23 cellular contexts compared by ENCODE assay signal in genomic region chr2:165147201-165148045, GRCh38. TPM values are rescaled to one million over a fixed set of nuclear protein-coding genes. Genes with fewer than 3 reads are reported as not detected.
"Had no signal": no experiment of that assay in that cellular context is flagged by ENCODE, and none has a peak within 500 bp of the region (broad histone marks: within the 10 kb centered on the region; RNA-seq: fewer than 3 reads in every experiment).

No MANE protein-coding gene starts in this region.

- ATAC-seq: activated T-cell treated with anti-CD3 and anti-CD28 coated beads, Interleukin-2, amount 50 U/mL, for 4 hours; natural killer cell treated with Interleukin-12 subunit alpha and Interleukin-12 subunit beta and Interleukin-15 and Interleukin-18, amount 100 ng/mL, for 72 hours; psoas muscle; right cardiac atrium; stimulated activated naive CD8-positive, alpha-beta T cell treated with anti-CD3 and anti-CD28 coated beads, Interleukin-15, amount 100 ng/mL, for 72 hours had no signal

- DNase-seq: activated B cell treated with CpG ODN at 0.5 μM for 24 hours; activated CD4-positive, alpha-beta T cell treated with anti-CD3 and anti-CD28 coated beads for 4 hours; activated CD4-positive, alpha-beta T cell treated with anti-CD3 and anti-CD28 coated beads, Interleukin-2, amount 50 U/mL, for 48 hours; activated CD8-positive, alpha-beta memory T cell treated with anti-CD3 and anti-CD28 coated beads, Interleukin-2, amount 50 U/mL, for 48 hours; activated naive CD4-positive, alpha-beta T cell; activated T-cell treated with anti-CD3 and anti-CD28 coated beads, Interleukin-2, amount 50 U/mL, for 4 hours; cortex of kidney; foreskin fibroblast; hippocampal formation; left ventricle myocardium inferior; ovary; psoas muscle; right cardiac atrium; stimulated activated CD4-positive, alpha-beta T cell treated with anti-CD3 and anti-CD28 coated beads, Interleukin-12 subunit alpha, Interleukin-12 subunit beta, amount 100 ng/mL, for 4 hours; stimulated activated CD4-positive, alpha-beta T cell treated with anti-CD3 and anti-CD28 coated beads, Interleukin-4, amount 100 ng/mL, for 4 hours; stimulated activated naive CD8-positive, alpha-beta T cell treated with anti-CD3 and anti-CD28 coated beads, Interleukin-15, amount 100 ng/mL, for 72 hours; T1000 had no signal

- H3K27ac ChIP-seq: left ventricle myocardium inferior, neutrophil, ovary, psoas muscle, suprapubic skin, tibial nerve had no signal

- H3K27me3 ChIP-seq: neutrophil, ovary, suprapubic skin, tibial nerve had no signal

- H3K9me3 ChIP-seq: left ventricle myocardium inferior, neutrophil, ovary, psoas muscle, suprapubic skin, tibial nerve had no signal

- H3K4me3 ChIP-seq: left ventricle myocardium inferior, ovary, psoas muscle, suprapubic skin, tibial nerve had no signal

- H3K4me1 ChIP-seq: left ventricle myocardium inferior, psoas muscle, suprapubic skin, tibial nerve had no signal

- H3K36me3 ChIP-seq: left ventricle myocardium inferior, neutrophil, ovary, suprapubic skin, tibial nerve had no signal

RNA-seq across cellular contexts. Expression of gene SCN3A, which starts 56.4 kb away (rescaled TPM):
- total RNA-seq: activated CD8-positive, alpha-beta memory T cell treated with anti-CD3 and anti-CD28 coated beads for 36 hours; activated T-cell treated with anti-CD3 and anti-CD28 coated beads, Interleukin-2, amount 50 U/mL, for 4 hours; bronchial epithelial cell; natural killer cell treated with Interleukin-12 subunit alpha and Interleukin-12 subunit beta and Interleukin-15 and Interleukin-18, amount 100 ng/mL, for 72 hours had no signal
